ENCODE assay signal across 1 cellular context in genomic region chr13:40026174-40026585, GRCh38.
TF ChIP-seq lines count a peak whose summit lies in the region.

No MANE protein-coding gene starts in this region.

TF ChIP-seq in WTC11, 78 proteins besides CTCF, POLR2A, EP300 and RAD21 (continued from another document):
- TF ChIP-seq, protein P1, sequence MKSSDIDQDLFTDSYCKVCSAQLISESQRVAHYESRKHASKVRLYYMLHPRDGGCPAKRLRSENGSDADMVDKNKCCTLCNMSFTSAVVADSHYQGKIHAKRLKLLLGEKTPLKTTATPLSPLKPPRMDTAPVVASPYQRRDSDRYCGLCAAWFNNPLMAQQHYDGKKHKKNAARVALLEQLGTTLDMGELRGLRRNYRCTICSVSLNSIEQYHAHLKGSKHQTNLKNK (CRISPR knock-in tag; IDR thresholded peaks at IDR 0.05), result no peak
- TF ChIP-seq E2F5 (CRISPR knock-in tag; IDR thresholded peaks at IDR 0.05) (no peak), GTF2I (CRISPR knock-in tag; conservative IDR thresholded peaks at IDR 0.05) (no peak)
